In genomic region chr17:66304304-66305174, GRCh38 we compare ENCODE assay signal across 8 cellular contexts. TPM values are rescaled to one million over a fixed set of nuclear protein-coding genes. Genes with fewer than 3 reads are reported as not detected.
DNase-seq lines count a peak whose midpoint lies in the region; ATAC-seq and TF ChIP-seq lines count a peak whose summit lies in the region.

No MANE protein-coding gene starts in this region.

- no peaks in the 10 kb centered on the region for H3K9me3 ChIP-seq in CD8-positive, alpha-beta T cell (ENCODE audit: low read length)
- no peaks in the 10 kb centered on the region for H3K9me3 ChIP-seq in IMR-90 (ENCODE audit: control insufficient read depth, insufficient read depth, low read length)

- peak overlapping the region; percentile 73 for H3K4me3 ChIP-seq in CD8-positive, alpha-beta T cell (ENCODE audit: low read depth, low read length)
- H3K4me3 ChIP-seq in IMR-90 (ENCODE audit: insufficient read depth, low read depth, low read length) = peak overlapping the region; percentile 84
- H3K4me3 ChIP-seq in fibroblast of pulmonary artery (replicated peaks; ENCODE audit: low read depth, low read length) = peak overlapping the region; percentile 76

- peak overlapping the region; percentile 10 for H2AFZ ChIP-seq in IMR-90 (replicated peaks; ENCODE audit: low read length, poor library complexity)

- peak overlapping the region; percentile 83 for H3K9ac ChIP-seq in IMR-90 (ENCODE audit: low read depth, low read length)

- H3K18ac ChIP-seq in IMR-90 (ENCODE audit: low read depth, low read length) = peak overlapping the region; percentile 71

- TF ChIP-seq CTCF in CD8-positive, alpha-beta T cell (IDR thresholded peaks at IDR 0.05) = no peak
- TF ChIP-seq CTCF in IMR-90 (conservative IDR thresholded peaks at IDR 0.05; ENCODE audit: low read depth, low read length) (no peak), fibroblast of pulmonary artery (IDR thresholded peaks at IDR 0.05; ENCODE audit: low read length, missing control alignments) (no peak)

- peaks cover 4% of the 10 kb centered on the region; the same call in 1 of the 2 replicates for H4K20me1 ChIP-seq in IMR-90 (ENCODE audit: insufficient read depth, low read length)

- H3K36me3 Mint-ChIP-seq in CD8-positive, alpha-beta T cell = peaks cover 39% of the 10 kb centered on the region

- in situ Hi-C loops in IMR-90 (cut with MboI; ENCODE audit: low sequenced_read_pairs) = no loop called here

- BruUV-seq in IMR-90 (replicated peaks; lab: Mats Ljungman, UMichigan) = no TSS peak

- H3K36me3 ChIP-seq in CD8-positive, alpha-beta T cell (ENCODE audit: insufficient read depth, low read length) = peaks cover 3% of the 10 kb centered on the region
- H3K36me3 ChIP-seq in IMR-90 (ENCODE audit: control insufficient read depth, insufficient read depth, low read length) = peaks cover 1% of the 10 kb centered on the region; the same call in 1 of the 2 replicates

- H3K4me1 Mint-ChIP-seq in CD8-positive, alpha-beta T cell (ENCODE audit: low read depth) = peaks cover 74% of the 10 kb centered on the region

- no peaks in the 10 kb centered on the region for H3K9me3 Mint-ChIP-seq in CD8-positive, alpha-beta T cell

- H3K27me3 ChIP-seq in CD8-positive, alpha-beta T cell (ENCODE audit: insufficient read depth, low read length) = no peaks in the 10 kb centered on the region
- H3K27me3 ChIP-seq in IMR-90 (ENCODE audit: control insufficient read depth, insufficient read depth, low read length) = no peaks in the 10 kb centered on the region

- POLR2A ChIA-PET in CD8-positive, alpha-beta T cell (lab: Charles Lee) = interaction anchor here (0.6 to 2.0 kb wide), 6 partner anchors 19 to 94 kb away, joined by 3 to 15 read pairs (median 6); no protein-coding TSS in a partner anchor
- POLR2A ChIA-PET in IMR-90 (lab: Charles Lee; ENCODE audit: unreplicated experiment) = no interaction called here

- dilution Hi-C loops in IMR-90 (cut with HindIII; ENCODE audit: low sequenced_read_pairs, unreplicated experiment) = no loop called here

- peak overlapping the region; percentile 48 for H2AK9ac ChIP-seq in IMR-90 (replicated peaks; ENCODE audit: low read depth, low read length, poor library complexity)

- peak overlapping the region; percentile 12 for H2BK20ac ChIP-seq in IMR-90 (ENCODE audit: low read depth, low read length)

- peak overlapping the region; percentile 50 for H2BK120ac ChIP-seq in IMR-90 (ENCODE audit: low read depth, low read length)

- peak overlapping the region; percentile 99 for H3K4me3 Mint-ChIP-seq in CD8-positive, alpha-beta T cell

- H3K79me1 ChIP-seq in IMR-90 (ENCODE audit: low read depth in 1 of 2, low read length in 2 of 2) = peaks cover 34 to 52% of the 10 kb centered on the region in 2 experiments

- TF ChIP-seq POLR2A in IMR-90 (IDR thresholded peaks at IDR 0.05; ENCODE audit: low read depth, low read length) = no peak

- peaks cover 2% of the 10 kb centered on the region; the same call in 1 of the 2 replicates for H3K9me1 ChIP-seq in IMR-90 (ENCODE audit: insufficient read depth, low read length)

- no peak for ATAC-seq in CD8-positive, alpha-beta T cell
- no peak for ATAC-seq in IMR-90 (ENCODE audit: low read depth)
- no peak for ATAC-seq in GM19467 (IDR thresholded peaks at IDR 0.05; ENCODE audit: unreplicated experiment)
- ATAC-seq in GM18873 (IDR thresholded peaks at IDR 0.05; ENCODE audit: low FRiP score, unreplicated experiment) = no peak
- no peak for ATAC-seq in HG02588 (IDR thresholded peaks at IDR 0.05; ENCODE audit: unreplicated experiment)

- peak overlapping the region; percentile 82 for H4K5ac ChIP-seq in IMR-90 (ENCODE audit: low read depth, low read length)

- H4K91ac ChIP-seq in IMR-90 (ENCODE audit: insufficient read depth, low read depth, low read length) = peak overlapping the region; percentile 26

- no peaks in the 10 kb centered on the region for H3K27me3 Mint-ChIP-seq in CD8-positive, alpha-beta T cell (ENCODE audit: low read depth)

- peaks cover 49% of the 10 kb centered on the region for H3K4me1 ChIP-seq in CD8-positive, alpha-beta T cell (ENCODE audit: insufficient read depth, low read length)
- H3K4me1 ChIP-seq in IMR-90 (ENCODE audit: control insufficient read depth, insufficient read depth, low read length) = peaks cover 6% of the 10 kb centered on the region

- peak overlapping the region; percentile 88 for H3K27ac Mint-ChIP-seq in CD8-positive, alpha-beta T cell

- H3K4me2 ChIP-seq in IMR-90 (ENCODE audit: low read depth, low read length) = peak overlapping the region; percentile 98

- peak overlapping the region; percentile 72 for H2BK5ac ChIP-seq in IMR-90 (ENCODE audit: low read depth, low read length, poor library complexity, severe bottlenecking)

- peak in 1 of 7 experiments; percentile 11 for DNase-seq in CD8-positive, alpha-beta T cell
- DNase-seq in IMR-90 (no peak), fibroblast of pulmonary artery (ENCODE audit: low read depth) (peak; percentile 33), retina (peak; percentile 34)
- peak; percentile 34 to 51 for DNase-seq in activated CD4-positive, alpha-beta T cell treated with anti-CD3 and anti-CD28 coated beads, Interleukin-2, amount 50 U/mL, for 48 hours

- peak overlapping the region; percentile 55 for H3K56ac ChIP-seq in IMR-90 (ENCODE audit: extremely low read depth, insufficient read depth, low read length)

- WGBS in IMR-90 (ENCODE audit: extremely low coverage in 2 of 2, insufficient read length in 1 of 2), 2 experiments = 62% methylated on average over 2 of the region's 14 CpGs; no CpG with 5 or more reads in 1 of the 2 experiments

- peak overlapping the region; percentile 46; the same call in 1 of the 2 replicates for H2AK5ac ChIP-seq in IMR-90 (ENCODE audit: low read depth, low read length)

- peak overlapping the region; percentile 73 for H3K14ac ChIP-seq in IMR-90 (replicated peaks; ENCODE audit: low read depth, low read length)

- no peak for TF ChIP-seq RAD21 in IMR-90 (IDR thresholded peaks at IDR 0.05; ENCODE audit: low read length)

- intact Hi-C loops in CD8-positive, alpha-beta T cell (cut with DNase I, micrococcal nuclease) = loop anchor here (1.0 to 5.0 kb wide), 7 partner anchors 16 to 1973 kb away; partner anchors contain the start of gene CEP112 (in 1 of the 2)
- intact Hi-C loops in IMR-90 (cut with micrococcal nuclease) = loop anchor here (1.0 to 5.0 kb wide), 4 partner anchors 47 to 263 kb away; no protein-coding TSS in a partner anchor

- peak overlapping the region; percentile 60; the same call in 2 of the 3 replicates for H2BK15ac ChIP-seq in IMR-90 (ENCODE audit: low read depth, low read length)

- H3K27ac ChIP-seq in CD8-positive, alpha-beta T cell (ENCODE audit: low read depth, low read length) = peak overlapping the region; percentile 13
- H3K27ac ChIP-seq in IMR-90 (ENCODE audit: insufficient read depth, low read length) = peak overlapping the region; percentile 87

- H3K4ac ChIP-seq in IMR-90 (ENCODE audit: low read depth, low read length) = peak overlapping the region; percentile 90

- peak overlapping the region; percentile 30 to 38; a peak in 2 of 4 replicates for H4K8ac ChIP-seq in IMR-90 (ENCODE audit: low read depth in 2 of 2, low read length in 2 of 2)

- peak overlapping the region; percentile 87 for H3K23ac ChIP-seq in IMR-90 (ENCODE audit: low read depth, low read length)

- CTCF ChIA-PET in CD8-positive, alpha-beta T cell (lab: Charles Lee) = interaction anchor here (0.5 to 1.9 kb wide), 5 partner anchors 20 to 104 kb away, joined by 3 to 5 read pairs (median 3); no protein-coding TSS in a partner anchor
- CTCF ChIA-PET in IMR-90 (lab: Yijun Ruan, JAX) = interaction anchor here (0.5 to 1.0 kb wide), 2 partner anchors 262 to 341 kb away, joined by 3 read pairs; no protein-coding TSS in a partner anchor

TF ChIP-seq in IMR-90, 13 proteins besides CTCF, POLR2A, EP300 and RAD21:
- no peak for TF ChIP-seq RFX5 (IDR thresholded peaks at IDR 0.05; ENCODE audit: low read depth, low read length)
- TF ChIP-seq FOS (IDR thresholded peaks at IDR 0.05; ENCODE audit: low read depth, low read length) = no peak
- TF ChIP-seq CEBPB (IDR thresholded peaks at IDR 0.05; ENCODE audit: low read depth, low read length) = no peak
- no peak for TF ChIP-seq BHLHE40 (IDR thresholded peaks at IDR 0.05; ENCODE audit: low read depth, low read length)
- TF ChIP-seq RCOR1 (IDR thresholded peaks at IDR 0.05; ENCODE audit: insufficient replicate concordance, low read length) = no peak
- TF ChIP-seq MAFK (IDR thresholded peaks at IDR 0.05; ENCODE audit: low read depth, low read length) = no peak

RNA-seq across cellular contexts. Expression of gene PRKCA, which starts 2.1 kb away (rescaled TPM):
- total RNA-seq in CD8-positive, alpha-beta T cell = 10 to 100 TPM; 62.6 to 70.8 TPM
- total RNA-seq in IMR-90 (2012; rRNA removed) = 31.0 and 36.9 TPM in 2 replicates
- polyA plus RNA-seq in IMR-90 (2012; rRNA removed) = 42.7 and 46.0 TPM in 2 replicates
- 23.3 and 24.4 TPM in 2 replicates for polyA plus RNA-seq in IMR-90 (2012; cell fraction: cytosol; rRNA removed)
- polyA plus RNA-seq in IMR-90 (2012; cell fraction: nucleus; rRNA removed; ENCODE audit: low replicate concordance) = 31.3 and 63.0 TPM in 2 replicates
